8 cellular contexts compared by ENCODE assay signal in genomic region chr6:13355969-13356368, GRCh38. TPM values are rescaled to one million over a fixed set of nuclear protein-coding genes. Genes with fewer than 3 reads are reported as not detected.
A peak's percentile ranks its signal among the peaks of the same experiment; 100 is the strongest.
DNase-seq lines count a peak whose midpoint lies in the region; ATAC-seq and TF ChIP-seq lines count a peak whose summit lies in the region.

No MANE protein-coding gene starts in this region.

- H3K9me3 ChIP-seq in suprapubic skin, result no peaks in the 10 kb centered on the region
- no peaks in the 10 kb centered on the region for H3K9me3 ChIP-seq in right cardiac atrium (ENCODE audit: control insufficient read depth, low read length)

- peaks cover 0 to 3% (median 0%) of the 10 kb centered on the region in 5 experiments for H3K9me3 Mint-ChIP-seq in brain

- no peak for TF ChIP-seq POLR2A in suprapubic skin (IDR thresholded peaks at IDR 0.05)

- intact Hi-C loops in right cardiac atrium (cut with DNase I), result no loop called here

- H3K4me3 ChIP-seq in suprapubic skin, result no peak overlapping the region
- no peak overlapping the region for H3K4me3 ChIP-seq in right cardiac atrium (ENCODE audit: low read length)

- H3K27me3 Mint-ChIP-seq in brain, result peaks cover 8% of the 10 kb centered on the region

- no peak overlapping the region for H3K27ac ChIP-seq in suprapubic skin
- H3K27ac ChIP-seq in right cardiac atrium (ENCODE audit: low read length), result no peak overlapping the region

- no peaks in the 10 kb centered on the region for H3K36me3 Mint-ChIP-seq in brain

- H3K27me3 ChIP-seq in suprapubic skin, result no peaks in the 10 kb centered on the region
- no peaks in the 10 kb centered on the region for H3K27me3 ChIP-seq in right cardiac atrium (ENCODE audit: control insufficient read depth, insufficient read depth)

- DNase-seq in GM13977 (ENCODE audit: low spot score) (peak; percentile 78), HT1080 (ENCODE audit: low read depth) (peak; percentile 22), suprapubic skin (ENCODE audit: low spot score in 2 of 2) (no peak), right cardiac atrium (no peak), cortex of kidney (lab: John Stamatoyannopoulos, UW) (no peak), cerebellar nuclear complex (lab: John Stamatoyannopoulos, UW) (no peak)

- H3K4me1 ChIP-seq in suprapubic skin, result peaks cover 24% of the 10 kb centered on the region
- H3K4me1 ChIP-seq in right cardiac atrium (ENCODE audit: control insufficient read depth, insufficient read depth, low read length), result peaks cover 19% of the 10 kb centered on the region

- no peak for TF ChIP-seq EP300 in suprapubic skin (IDR thresholded peaks at IDR 0.05)

- TF ChIP-seq CTCF in GM13977 (IDR thresholded peaks at IDR 0.05; ENCODE audit: extremely low read depth, insufficient read depth, missing control alignments) (no peak), brain (conservative IDR thresholded peaks at IDR 0.05) (no peak), suprapubic skin (IDR thresholded peaks at IDR 0.05) (no peak)

- in situ Hi-C loops in GM13977 (cut with MboI; ENCODE audit: low pct_unique_long_range_greater_than_20kb, low sequenced_read_pairs, unreplicated experiment), result no loop called here

- no peaks in the 10 kb centered on the region for H3K36me3 ChIP-seq in suprapubic skin

- 58% methylated on average over 3 of the region's 3 CpGs for WGBS in suprapubic skin
- 65% methylated on average over 3 of the region's 3 CpGs for WGBS in right cardiac atrium

- peak; percentile 90 for ATAC-seq in GM21526 (IDR thresholded peaks at IDR 0.05; ENCODE audit: low FRiP score, unreplicated experiment)
- ATAC-seq in right cardiac atrium, result no peak

- peaks cover 62% of the 10 kb centered on the region for H3K4me1 Mint-ChIP-seq in brain

- peak overlapping the region in 3 of 5 experiments; percentile 3 to 51 (median 23) for H3K27ac Mint-ChIP-seq in brain

- H3K4me3 Mint-ChIP-seq in brain, result no peak overlapping the region

RNA-seq across cellular contexts. Expression of gene TBC1D7, which starts 27.6 kb away (rescaled TPM):
- 19.2 and 22.6 TPM in 2 replicates for total RNA-seq in HT1080 (2014; rRNA removed; shearing (Covaris generic))
- 28.3 and 32.7 TPM in 2 replicates for polyA plus RNA-seq in HT1080 (2015; cell fraction: cytosol; rRNA removed)
- polyA plus RNA-seq in HT1080 (2015; cell fraction: nucleus; rRNA removed), result 16.4 and 27.3 TPM in 2 replicates
- polyA plus RNA-seq in brain (ENCODE audit: insufficient read depth, low read depth, low replicate concordance), result 39.1 TPM
- total RNA-seq in suprapubic skin, result 10 to 100 TPM in 3 of 4 donors, 1 to 10 TPM in 1; 8.3 to 15.4 (median 12.2) TPM
- total RNA-seq in right cardiac atrium, result 10 to 100 TPM; 21.0 to 41.8 (median 24.2) TPM
- 31.8 TPM for polyA plus RNA-seq in right cardiac atrium

Comparison
In these comparisons a context has a peak if more than half of its experiments do, and no peak if none do; other contexts are left out.
1. DNase-seq: peak in GM13977 (single experiment) and HT1080 (single experiment); none in suprapubic skin (0 of 2), right cardiac atrium (0 of 3), cortex of kidney (single experiment) and cerebellar nuclear complex (0 of 2).